In the genomic region with DNA sequence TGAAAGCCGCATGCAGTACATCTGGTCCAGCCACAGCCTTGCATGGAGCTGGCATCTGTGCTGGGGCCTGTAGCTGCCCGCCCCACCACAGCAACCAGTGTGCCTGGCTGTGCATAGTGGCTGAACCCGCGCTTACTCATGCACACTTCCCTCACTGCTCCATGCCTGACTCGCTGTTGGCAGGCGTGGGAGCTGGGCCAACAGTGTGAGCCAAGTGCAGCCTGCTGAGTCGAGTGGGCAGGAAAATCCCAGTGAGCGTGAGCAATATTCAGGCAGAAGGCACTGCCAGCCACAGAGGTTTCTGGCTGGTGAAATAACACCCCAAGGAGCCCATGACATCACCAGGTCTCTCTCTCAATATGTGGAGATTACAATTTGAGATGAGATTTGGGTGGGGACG, we compare ENCODE assay signal across 21 cellular contexts.
DNase-seq lines count a peak whose midpoint lies in the region; ATAC-seq and TF ChIP-seq lines count a peak whose summit lies in the region.
"Had no signal": no experiment of that assay in that cellular context is flagged by ENCODE, and none has a peak within 500 bp of the region (broad histone marks: within the 10 kb centered on the region; RNA-seq: fewer than 3 reads in every experiment).

No MANE protein-coding gene starts in this region.

- H3F3A ChIP-seq in PC-3 (ENCODE audit: low read length, unreplicated experiment), result no peaks in the 10 kb centered on the region

- intact Hi-C loops in PC-3 (cut with micrococcal nuclease), result no loop called here

- H3K9me3 Mint-ChIP-seq in mesothelial cell of epicardium, result peaks cover 11% of the 10 kb centered on the region
- H3K9me3 Mint-ChIP-seq: activated CD4-positive, alpha-beta memory T cell treated with anti-CD3 and anti-CD28 coated beads, Interleukin-2, amount 10 ng/mL, durations not matched to agents 7 days and 5 days had no signal

- peaks cover 2% of the 10 kb centered on the region for H3K36me3 Mint-ChIP-seq in mesothelial cell of epicardium
- H3K36me3 Mint-ChIP-seq: activated naive CD8-positive, alpha-beta T cell treated with anti-CD3 and anti-CD28 coated beads for 36 hours; memory B cell; natural killer cell treated with Interleukin-12 subunit alpha and Interleukin-12 subunit beta and Interleukin-15 and Interleukin-18, amount 100 ng/mL, for 72 hours had no signal

- no peaks in the 10 kb centered on the region for H3K27me3 Mint-ChIP-seq in mesothelial cell of epicardium (ENCODE audit: low read depth)
- H3K27me3 Mint-ChIP-seq: activated CD4-positive, alpha-beta memory T cell treated with anti-CD3 and anti-CD28 coated beads, Interleukin-2, amount 10 ng/mL, durations not matched to agents 7 days and 5 days; activated naive CD8-positive, alpha-beta T cell treated with anti-CD3 and anti-CD28 coated beads for 36 hours; memory B cell; natural killer cell treated with Interleukin-12 subunit alpha and Interleukin-12 subunit beta and Interleukin-15 and Interleukin-18, amount 100 ng/mL, for 72 hours had no signal

- H3K9ac ChIP-seq in PC-3 (ENCODE audit: low read length), result no peak overlapping the region

- no peaks in the 10 kb centered on the region for H3K4me1 Mint-ChIP-seq in mesothelial cell of epicardium
- H3K4me1 Mint-ChIP-seq: activated CD4-positive, alpha-beta memory T cell treated with anti-CD3 and anti-CD28 coated beads, Interleukin-2, amount 10 ng/mL, durations not matched to agents 7 days and 5 days; activated naive CD8-positive, alpha-beta T cell treated with anti-CD3 and anti-CD28 coated beads for 36 hours; memory B cell had no signal

- no peaks in the 10 kb centered on the region for H3K9me2 ChIP-seq in PC-3 (replicated peaks; ENCODE audit: low read length)

- POLR2A ChIA-PET in PC-3 (lab: Charles Lee; ENCODE audit: unreplicated experiment), result interaction anchor here (0.6 kb wide), 1 partner anchor 1227 kb away, joined by 4 read pairs; no protein-coding TSS in a partner anchor

- no peak overlapping the region for H3K4me2 ChIP-seq in PC-3 (ENCODE audit: low read length)

- no peaks in the 10 kb centered on the region for H3K4me1 ChIP-seq in PC-3 (ENCODE audit: insufficient read depth, low read length)
- H3K4me1 ChIP-seq: esophagus muscularis mucosa, prostate gland, spleen, tibial artery had no signal

- no peaks in the 10 kb centered on the region for H3K36me3 ChIP-seq in PC-3 (ENCODE audit: low read depth, low read length)
- H3K36me3 ChIP-seq: esophagus muscularis mucosa, prostate gland, spleen, tibial artery, WERI-Rb-1 had no signal

- no peak overlapping the region for H3K27ac ChIP-seq in PC-3 (ENCODE audit: low read length)
- H3K27ac ChIP-seq: C4-2B, esophagus muscularis mucosa, prostate gland, RWPE1, spleen, tibial artery, WERI-Rb-1 had no signal

- ATAC-seq in PC-3 (peak; percentile 33; the same call in 1 of the 2 replicates), GM21528 (IDR thresholded peaks at IDR 0.05; ENCODE audit: low FRiP score, unreplicated experiment) (no peak), GM21526 (IDR thresholded peaks at IDR 0.05; ENCODE audit: low FRiP score, unreplicated experiment) (no peak)
- ATAC-seq: activated T-cell treated with anti-CD3 and anti-CD28 coated beads, Interleukin-2, amount 50 U/mL, for 72 hours had no signal

- H3K79me2 ChIP-seq in PC-3 (ENCODE audit: low read length), result no peaks in the 10 kb centered on the region

- peak; percentile 10 for DNase-seq in NCI-H1092 (lab: John Stamatoyannopoulos, UW)
- DNase-seq in NCI-H1092 treated with DMSO at 0.1 percent for 48 hours (lab: John Stamatoyannopoulos, UW), result no peak
- DNase-seq in PC-3, result peak; percentile 14
- DNase-seq in fibroblast of mammary gland (ENCODE audit: low read depth), result peak; percentile 14
- no peak for DNase-seq in middle frontal gyrus (ENCODE audit: extremely low spot score, low spot score)
- no peak for DNase-seq in mesothelial cell of epicardium (ENCODE audit: low spot score in 2 of 2, unreplicated experiment in 2 of 2)
- DNase-seq: 8988T; activated CD4-positive, alpha-beta memory T cell treated with anti-CD3 and anti-CD28 coated beads, Interleukin-2, amount 10 ng/mL, durations not matched to agents 7 days and 5 days; activated naive CD8-positive, alpha-beta T cell treated with anti-CD3 and anti-CD28 coated beads for 36 hours; activated T-cell treated with anti-CD3 and anti-CD28 coated beads, Interleukin-2, amount 50 U/mL, for 72 hours; spleen; tibial artery; WERI-Rb-1 had no signal

- CTCF ChIA-PET in PC-3 (lab: Charles Lee), result no interaction called here

- no peak overlapping the region for H3K4me3 Mint-ChIP-seq in mesothelial cell of epicardium
- H3K4me3 Mint-ChIP-seq: activated CD4-positive, alpha-beta memory T cell treated with anti-CD3 and anti-CD28 coated beads, Interleukin-2, amount 10 ng/mL, durations not matched to agents 7 days and 5 days; activated naive CD8-positive, alpha-beta T cell treated with anti-CD3 and anti-CD28 coated beads for 36 hours; activated T-cell treated with anti-CD3 and anti-CD28 coated beads, Interleukin-2, amount 50 U/mL, for 72 hours; memory B cell; natural killer cell treated with Interleukin-12 subunit alpha and Interleukin-12 subunit beta and Interleukin-15 and Interleukin-18, amount 100 ng/mL, for 72 hours had no signal

- no peak overlapping the region for H3K27ac Mint-ChIP-seq in mesothelial cell of epicardium
- H3K27ac Mint-ChIP-seq: activated CD4-positive, alpha-beta memory T cell treated with anti-CD3 and anti-CD28 coated beads, Interleukin-2, amount 10 ng/mL, durations not matched to agents 7 days and 5 days; activated naive CD8-positive, alpha-beta T cell treated with anti-CD3 and anti-CD28 coated beads for 36 hours; activated T-cell treated with anti-CD3 and anti-CD28 coated beads, Interleukin-2, amount 50 U/mL, for 72 hours; memory B cell; natural killer cell treated with Interleukin-12 subunit alpha and Interleukin-12 subunit beta and Interleukin-15 and Interleukin-18, amount 100 ng/mL, for 72 hours had no signal

- no peaks in the 10 kb centered on the region for H3K9me3 ChIP-seq in PC-3 (ENCODE audit: low read length)
- H3K9me3 ChIP-seq: prostate gland had no signal

- no peak for TF ChIP-seq CTCF in PC-3 (conservative IDR thresholded peaks at IDR 0.05; ENCODE audit: low read depth, low read length)
- TF ChIP-seq CTCF in fibroblast of mammary gland (conservative IDR thresholded peaks at IDR 0.05; ENCODE audit: control insufficient read depth, insufficient read depth, low read depth, low read length), result no peak
- no peak for TF ChIP-seq CTCF in mesothelial cell of epicardium (IDR thresholded peaks at IDR 0.05; ENCODE audit: unreplicated experiment)

- no peak overlapping the region for H2AFZ ChIP-seq in PC-3 (ENCODE audit: low read length)

- no peaks in the 10 kb centered on the region for H3K27me3 ChIP-seq in PC-3 (ENCODE audit: low read length)
- H3K27me3 ChIP-seq: esophagus muscularis mucosa, spleen, tibial artery had no signal

- no peaks in the 10 kb centered on the region for H4K20me1 ChIP-seq in PC-3 (ENCODE audit: low read length)

- H3K4me3 ChIP-seq in PC-3 (ENCODE audit: low read length) (no peak overlapping the region), fibroblast of mammary gland (ENCODE audit: control insufficient read depth, low read depth, low read length) (no peak overlapping the region)
- H3K4me3 ChIP-seq: esophagus muscularis mucosa, prostate gland, spleen, tibial artery had no signal

- no TSS peak for BruUV-seq in PC-3 (replicated peaks; lab: Mats Ljungman, UMichigan)

Comparison
In these comparisons a context has a peak if more than half of its experiments do, and no peak if none do; other contexts are left out.
1. DNase-seq: peak in NCI-H1092 (single experiment), PC-3 (single experiment) and fibroblast of mammary gland (single experiment); none in NCI-H1092 treated with DMSO at 0.1 percent for 48 hours (single experiment), middle frontal gyrus (single experiment) and mesothelial cell of epicardium (0 of 2).